Comparison of ENCODE assay signal across 13 cellular contexts in genomic region chr2:229330952-229331351, GRCh38. TPM values are rescaled to one million over a fixed set of nuclear protein-coding genes. Genes with fewer than 3 reads are reported as not detected.
DNase-seq lines count a peak whose midpoint lies in the region; ATAC-seq, FAIRE-seq and TF ChIP-seq lines count a peak whose summit lies in the region.
"Had no signal": no experiment of that assay in that cellular context is flagged by ENCODE, and none has a peak within 500 bp of the region (broad histone marks: within the 10 kb centered on the region; RNA-seq: fewer than 3 reads in every experiment).

No MANE protein-coding gene starts in this region.

- H3K27ac ChIP-seq in right lobe of liver (no peak overlapping the region), HepG2 (ENCODE audit: extremely low read length, insufficient read depth, low read length) (no peak overlapping the region), lower lobe of right lung (no peak overlapping the region)
- H3K27ac ChIP-seq: A549, WERI-Rb-1 had no signal

- in situ Hi-C loops in HepG2 (cut with HindIII; ENCODE audit: extremely low pct_ligation_motif_present, low pct_unique_long_range_greater_than_20kb): no loop called here

- H3K27me3 ChIP-seq in right lobe of liver (no peaks in the 10 kb centered on the region), HepG2 (ENCODE audit: control insufficient read depth in 1 of 2, insufficient read depth in 2 of 2, low read length in 2 of 2) (no peaks in the 10 kb centered on the region), lower lobe of right lung (ENCODE audit: low read depth) (no peaks in the 10 kb centered on the region)

- BruUV-seq in HepG2 (replicated peaks; lab: Mats Ljungman, UMichigan): no TSS peak

- intact Hi-C loops in right lobe of liver (cut with DNase I): no loop called here
- intact Hi-C loops in HepG2 (cut with micrococcal nuclease; ENCODE audit: unreplicated experiment): no loop called here
- intact Hi-C loops in lower lobe of right lung (cut with DNase I): no loop called here

- no peaks in the 10 kb centered on the region for H4K20me1 ChIP-seq in HepG2 (ENCODE audit: insufficient read depth, low read length)

- WGBS in right lobe of liver (ENCODE audit: insufficient coverage, low coverage, low lambda C conversion rate, missing lambda C conversion rate): 25% methylated on average over 5 of the region's 5 CpGs
- 21% methylated on average over 5 of the region's 5 CpGs for WGBS in HepG2 (ENCODE audit: low lambda C conversion rate)

- no peak overlapping the region for H3K9ac ChIP-seq in HepG2 (ENCODE audit: insufficient read depth, low read depth, low read length)

- ATAC-seq in right lobe of liver: peak; percentile 48 to 75 (median 58)
- no peak for ATAC-seq in HepG2
- peak; percentile 75 to 87 for ATAC-seq in lower lobe of right lung
- ATAC-seq in GM19328 (IDR thresholded peaks at IDR 0.05; ENCODE audit: unreplicated experiment): no peak
- ATAC-seq in GM18519 (IDR thresholded peaks at IDR 0.05; ENCODE audit: low FRiP score, unreplicated experiment): no peak
- ATAC-seq: A549; activated naive CD4-positive, alpha-beta T cell treated with anti-CD3 and anti-CD28 coated beads, Interleukin-2, amount 50 U/mL, for 72 hours had no signal

- no peak for DNase-seq in right lobe of liver
- DNase-seq in HepG2 (ENCODE audit: low spot score): no peak
- DNase-seq in SIG-M5 (lab: John Stamatoyannopoulos, UW): peak; percentile 94
- DNase-seq in lower lobe of right lung: no peak
- DNase-seq in activated T-cell treated with anti-CD3 and anti-CD28 coated beads, Interleukin-2, amount 50 U/mL, for 1 hour: no peak
- no peak for DNase-seq in HuH-7.5 (ENCODE audit: low spot score)
- DNase-seq: Calu3, small intestine, WERI-Rb-1 had no signal

- H3K36me3 ChIP-seq in right lobe of liver (no peaks in the 10 kb centered on the region), HepG2 (replicated peaks in 1 of 2; ENCODE audit: control insufficient read depth in 1 of 2, insufficient read depth in 2 of 2, low read length in 2 of 2) (no peaks in the 10 kb centered on the region), lower lobe of right lung (no peaks in the 10 kb centered on the region)
- H3K36me3 ChIP-seq: WERI-Rb-1 had no signal

- POLR2A ChIA-PET in HepG2 (lab: Yijun Ruan, JAX): no interaction called here

- H3K4me2 ChIP-seq in HepG2 (ENCODE audit: low read depth, low read length): no peak overlapping the region
- H3K4me2 ChIP-seq: A549 had no signal

- TF ChIP-seq EP300 in HepG2 (IDR thresholded peaks at IDR 0.05; ENCODE audit: low read depth in 2 of 2, low read length in 2 of 2) (no peak), HepG2 (CRISPR knock-in tag; IDR thresholded peaks at IDR 0.05; ENCODE audit: borderline replicate concordance) (no peak)

- no peak for TF ChIP-seq RAD21 in HepG2 (CRISPR knock-in tag; IDR thresholded peaks at IDR 0.05)

- H3K4me1 ChIP-seq in right lobe of liver: no peaks in the 10 kb centered on the region
- H3K4me1 ChIP-seq in HepG2 (ENCODE audit: insufficient read depth, low read length): no peaks in the 10 kb centered on the region
- H3K4me1 ChIP-seq in lower lobe of right lung: no peaks in the 10 kb centered on the region
- H3K4me1 ChIP-seq: A549 had no signal

- H3K79me2 ChIP-seq in HepG2 (ENCODE audit: insufficient read depth, low read length): no peaks in the 10 kb centered on the region

- H3K9me3 ChIP-seq in right lobe of liver: no peaks in the 10 kb centered on the region
- 0 out of 2 replicates have a peak, but pooled peaks cover 7% of the 10 kb centered on the region for H3K9me3 ChIP-seq in HepG2 (ENCODE audit: low read length)
- H3K9me3 ChIP-seq in lower lobe of right lung: no peaks in the 10 kb centered on the region
- H3K9me3 ChIP-seq: A549 had no signal

- no peak overlapping the region for H3K4me3 ChIP-seq in right lobe of liver
- H3K4me3 ChIP-seq in HepG2 (replicated peaks in 1 of 3; ENCODE audit: insufficient read depth in 1 of 3, low read depth in 2 of 3, low read length in 3 of 3): no peak overlapping the region
- H3K4me3 ChIP-seq in lower lobe of right lung: no peak overlapping the region
- H3K4me3 ChIP-seq: A549 had no signal

- TF ChIP-seq CTCF in right lobe of liver (IDR thresholded peaks at IDR 0.05) (no peak), HepG2 (CRISPR knock-in tag; IDR thresholded peaks at IDR 0.05) (no peak), lower lobe of right lung (IDR thresholded peaks at IDR 0.05) (no peak)

- no peak for FAIRE-seq in HepG2 (lab: Jason Lieb, UNC)
- FAIRE-seq: A549, small intestine had no signal

- CTCF ChIA-PET in HepG2 (lab: Yijun Ruan, JAX; ENCODE audit: low intra/inter-chr PET ratio, low total read pairs): no interaction called here

- no peak for TF ChIP-seq POLR2A in right lobe of liver (IDR thresholded peaks at IDR 0.05)
- TF ChIP-seq POLR2A in HepG2 (IDR thresholded peaks at IDR 0.05; ENCODE audit: insufficient read depth in 1 of 2, low read depth in 2 of 2, low read length in 2 of 2): no peak

- no peak overlapping the region for H2AFZ ChIP-seq in HepG2 (ENCODE audit: low read length)

TF ChIP-seq in HepG2, 621 proteins besides CTCF, POLR2A, EP300 and RAD21 (continues in another document):
- TF ChIP-seq, protein P1, sequence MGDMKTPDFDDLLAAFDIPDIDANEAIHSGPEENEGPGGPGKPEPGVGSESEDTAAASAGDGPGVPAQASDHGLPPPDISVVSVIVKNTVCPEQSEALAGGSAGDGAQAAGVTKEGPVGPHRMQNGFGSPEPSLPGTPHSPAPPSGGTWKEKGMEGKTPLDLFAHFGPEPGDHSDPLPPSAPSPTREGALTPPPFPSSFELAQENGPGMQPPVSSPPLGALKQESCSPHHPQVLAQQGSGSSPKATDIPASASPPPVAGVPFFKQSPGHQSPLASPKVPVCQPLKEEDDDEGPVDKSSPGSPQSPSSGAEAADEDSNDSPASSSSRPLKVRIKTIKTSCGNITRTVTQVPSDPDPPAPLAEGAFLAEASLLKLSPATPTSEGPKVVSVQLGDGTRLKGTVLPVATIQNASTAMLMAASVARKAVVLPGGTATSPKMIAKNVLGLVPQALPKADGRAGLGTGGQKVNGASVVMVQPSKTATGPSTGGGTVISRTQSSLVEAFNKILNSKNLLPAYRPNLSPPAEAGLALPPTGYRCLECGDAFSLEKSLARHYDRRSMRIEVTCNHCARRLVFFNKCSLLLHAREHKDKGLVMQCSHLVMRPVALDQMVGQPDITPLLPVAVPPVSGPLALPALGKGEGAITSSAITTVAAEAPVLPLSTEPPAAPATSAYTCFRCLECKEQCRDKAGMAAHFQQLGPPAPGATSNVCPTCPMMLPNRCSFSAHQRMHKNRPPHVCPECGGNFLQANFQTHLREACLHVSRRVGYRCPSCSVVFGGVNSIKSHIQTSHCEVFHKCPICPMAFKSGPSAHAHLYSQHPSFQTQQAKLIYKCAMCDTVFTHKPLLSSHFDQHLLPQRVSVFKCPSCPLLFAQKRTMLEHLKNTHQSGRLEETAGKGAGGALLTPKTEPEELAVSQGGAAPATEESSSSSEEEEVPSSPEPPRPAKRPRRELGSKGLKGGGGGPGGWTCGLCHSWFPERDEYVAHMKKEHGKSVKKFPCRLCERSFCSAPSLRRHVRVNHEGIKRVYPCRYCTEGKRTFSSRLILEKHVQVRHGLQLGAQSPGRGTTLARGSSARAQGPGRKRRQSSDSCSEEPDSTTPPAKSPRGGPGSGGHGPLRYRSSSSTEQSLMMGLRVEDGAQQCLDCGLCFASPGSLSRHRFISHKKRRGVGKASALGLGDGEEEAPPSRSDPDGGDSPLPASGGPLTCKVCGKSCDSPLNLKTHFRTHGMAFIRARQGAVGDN (CRISPR knock-in tag; IDR thresholded peaks at IDR 0.05): no peak
- TF ChIP-seq ARHGAP35 (CRISPR knock-in tag; IDR thresholded peaks at IDR 0.05; ENCODE audit: borderline replicate concordance) (no peak), NCOA1 (CRISPR knock-in tag; IDR thresholded peaks at IDR 0.05) (no peak)
- TF ChIP-seq, protein P2, sequence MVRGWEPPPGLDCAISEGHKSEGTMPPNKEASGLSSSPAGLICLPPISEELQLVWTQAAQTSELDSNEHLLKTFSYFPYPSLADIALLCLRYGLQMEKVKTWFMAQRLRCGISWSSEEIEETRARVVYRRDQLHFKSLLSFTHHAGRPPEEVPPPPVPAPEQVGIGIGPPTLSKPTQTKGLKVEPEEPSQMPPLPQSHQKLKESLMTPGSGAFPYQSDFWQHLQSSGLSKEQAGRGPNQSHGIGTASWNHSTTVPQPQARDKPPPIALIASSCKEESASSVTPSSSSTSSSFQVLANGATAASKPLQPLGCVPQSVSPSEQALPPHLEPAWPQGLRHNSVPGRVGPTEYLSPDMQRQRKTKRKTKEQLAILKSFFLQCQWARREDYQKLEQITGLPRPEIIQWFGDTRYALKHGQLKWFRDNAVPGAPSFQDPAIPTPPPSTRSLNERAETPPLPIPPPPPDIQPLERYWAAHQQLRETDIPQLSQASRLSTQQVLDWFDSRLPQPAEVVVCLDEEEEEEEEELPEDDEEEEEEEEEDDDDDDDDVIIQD (CRISPR knock-in tag; IDR thresholded peaks at IDR 0.05; ENCODE audit: low read depth): no peak

RNA-seq across cellular contexts. Expression of gene PID1, which starts 59.9 kb away (rescaled TPM):
- total RNA-seq in right lobe of liver (10 to 100 TPM; 28.5 to 95.4 (median 65.3) TPM), HepG2 (2016; rRNA removed; fragmentation: Illumina TruSeq; extraction: Trizol) (0.18 TPM in 2 replicates), lower lobe of right lung (48.0 TPM)
- 0.18 TPM in 1 of 2 replicates, not detected in the other for total RNA-seq in HepG2 (2016; cell fraction: cytosol; rRNA removed; fragmentation: Illumina TruSeq; extraction: Trizol; ENCODE audit: low read depth)
- total RNA-seq in HepG2 (2016; cell fraction: insoluble cytoplasmic fraction; rRNA removed; fragmentation: Illumina TruSeq; extraction: Trizol): 0.19 and 0.22 TPM in 2 replicates
- 0.19 and 0.38 TPM in 2 replicates for total RNA-seq in HepG2 (2016; cell fraction: membrane; rRNA removed; fragmentation: Illumina TruSeq; extraction: Trizol)
- not detected in 2 replicates for total RNA-seq in HepG2 (2016; cell fraction: nucleus; rRNA removed; fragmentation: Illumina TruSeq; extraction: Trizol)
- 0.08 and 0.15 TPM in 2 replicates for polyA plus RNA-seq in HepG2 (2011; rRNA removed)
- 0.07 and 0.21 TPM in 2 replicates for polyA plus RNA-seq in HepG2 (2011; cell fraction: cytosol; rRNA removed)
- 0.37 TPM in 1 of 2 replicates, not detected in the other for polyA plus RNA-seq in HepG2 (2011; cell fraction: nucleus; rRNA removed)
- 0.20 and 0.21 TPM in 2 replicates for polyA plus RNA-seq in HepG2 (2012)
- polyA plus RNA-seq in HepG2 (2016; cell fraction: cytosol; fragmentation: Illumina TruSeq; extraction: Trizol; ENCODE audit: low read depth): 0.18 and 0.26 TPM in 2 replicates
- 0.23 TPM in 2 replicates for polyA plus RNA-seq in HepG2 (2016; cell fraction: insoluble cytoplasmic fraction; fragmentation: Illumina TruSeq; extraction: Trizol; ENCODE audit: low read depth)
- 0.17 and 0.21 TPM in 2 replicates for polyA plus RNA-seq in HepG2 (2016; cell fraction: membrane; fragmentation: Illumina TruSeq; extraction: Trizol; ENCODE audit: low read depth)
- 0.25 TPM in 1 of 2 replicates, not detected in the other for polyA plus RNA-seq in HepG2 (2016; cell fraction: nucleus; fragmentation: Illumina TruSeq; extraction: Trizol; ENCODE audit: insufficient read depth, low read depth)
- not detected in 2 replicates for polyA minus RNA-seq in HepG2 (2011; rRNA and poly(A)+ RNA removed; ENCODE audit: low replicate concordance)
- polyA minus RNA-seq in HepG2 (2011; cell fraction: cytosol; rRNA and poly(A)+ RNA removed): not detected in 2 replicates
- not detected in 2 replicates for polyA minus RNA-seq in HepG2 (2011; cell fraction: nucleus; rRNA and poly(A)+ RNA removed)
- total RNA-seq: activated naive CD4-positive, alpha-beta T cell treated with anti-CD3 and anti-CD28 coated beads, Interleukin-2, amount 50 U/mL, for 72 hours had no signal

Comparison
In these comparisons a context has a peak if more than half of its experiments do, and no peak if none do; other contexts are left out.
1. ATAC-seq: peak in right lobe of liver (4 of 4) and lower lobe of right lung (2 of 2); none in HepG2 (single experiment), GM19328 (single experiment) and GM18519 (single experiment).
2. RNA of gene PID1, which starts 59.9 kb away (total RNA-seq): 28.5 to 95.4 TPM in right lobe of liver and 48.0 TPM in lower lobe of right lung (single experiment); 0.18 to 0.38 TPM in HepG2; every median in the first group is over 10 times any median in the second.